ENCODE assay signal across 16 cellular contexts in the genomic region with DNA sequence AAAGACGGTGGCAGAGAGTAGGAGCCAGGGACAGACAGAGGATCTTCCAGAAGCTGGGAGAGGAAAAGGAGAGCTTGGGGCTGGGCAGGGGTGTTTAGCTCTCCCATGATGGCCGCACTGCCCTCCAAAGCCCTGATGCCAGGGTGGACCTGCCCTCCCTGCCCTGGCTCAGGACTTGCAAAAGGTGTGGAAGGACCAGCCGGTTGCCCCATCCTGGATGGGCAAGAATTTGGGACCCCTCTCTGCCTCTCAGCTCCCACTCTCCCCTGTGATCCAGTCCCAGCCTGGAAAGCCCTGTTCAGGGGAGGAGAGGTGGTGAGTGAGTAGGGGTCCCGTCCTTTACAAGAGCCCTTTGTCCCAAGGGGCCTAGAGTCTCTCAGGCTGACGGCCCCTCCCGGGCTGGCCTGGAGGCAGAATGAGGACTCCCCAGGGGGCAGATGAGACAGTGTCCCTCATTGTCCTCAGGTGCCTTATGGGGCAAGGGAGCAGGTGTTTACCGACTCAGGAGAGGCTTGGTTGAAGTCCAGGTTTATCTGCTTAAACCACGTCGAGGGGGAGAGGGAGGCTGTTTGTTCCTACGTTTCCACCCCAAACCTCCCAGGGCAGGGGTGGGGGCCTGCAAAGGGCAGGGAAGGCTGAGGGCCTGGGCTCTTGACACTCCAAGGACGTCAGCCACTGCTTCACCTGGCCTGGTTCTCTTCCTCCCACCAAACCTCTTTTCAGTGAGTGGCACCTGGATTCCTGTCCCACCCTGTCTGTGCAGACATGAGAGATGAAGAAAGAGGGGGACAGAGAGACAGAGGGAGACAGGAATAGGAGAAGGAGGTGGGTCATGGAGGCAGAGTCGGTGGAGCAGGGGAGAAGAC. TPM values are rescaled to one million over a fixed set of nuclear protein-coding genes. Genes with fewer than 3 reads are reported as not detected.
DNase-seq lines count a peak whose midpoint lies in the region; TF ChIP-seq lines count a peak whose summit lies in the region.
"Had no signal": no experiment of that assay in that cellular context is flagged by ENCODE, and none has a peak within 500 bp of the region (broad histone marks: within the 10 kb centered on the region; RNA-seq: fewer than 3 reads in every experiment).

No MANE protein-coding gene starts in this region.

- intact Hi-C loops in tibial artery (cut with DNase I; ENCODE audit: low total_unique reads) = no loop called here

- H3K4me3 ChIP-seq in WERI-Rb-1 (ENCODE audit: low read depth, low read length) (no peak overlapping the region), tibial artery (no peak overlapping the region)
- H3K4me3 ChIP-seq: prostate gland had no signal

- H3K4me1 Mint-ChIP-seq in mesothelial cell of epicardium = peaks cover 49% of the 10 kb centered on the region

- peak overlapping the region; percentile 48 for H3K27ac Mint-ChIP-seq in mesothelial cell of epicardium
- H3K27ac Mint-ChIP-seq: activated T-helper 2 cell treated with anti-CD3 and anti-CD28 coated beads, Interferon-gamma antibody, Interleukin-2, Interleukin-4, amounts not matched to agents 10 μg/mL and 5 μg/mL and 100 μg/mL, durations not matched to agents 14 hours and 24 hours and 36 hours; stimulated activated naive CD8-positive, alpha-beta T cell treated with anti-CD3 and anti-CD28 coated beads, Interleukin-15, Interleukin-2, amounts not matched to agents 100 ng/mL and 50 ng/mL, for 24 hours had no signal

- H3K36me3 ChIP-seq in WERI-Rb-1 (no peaks in the 10 kb centered on the region), tibial artery (no peaks in the 10 kb centered on the region)
- H3K36me3 ChIP-seq: prostate gland had no signal

- H3K27me3 ChIP-seq in WERI-Rb-1 (ENCODE audit: insufficient read depth, low read depth, severe bottlenecking) (no peaks in the 10 kb centered on the region), tibial artery (no peaks in the 10 kb centered on the region)

- H3K9me3 ChIP-seq in WERI-Rb-1 (ENCODE audit: severe bottlenecking) = no peaks in the 10 kb centered on the region
- H3K9me3 ChIP-seq in tibial artery = no peaks in the 10 kb centered on the region
- H3K9me3 ChIP-seq: prostate gland had no signal

- no peaks in the 10 kb centered on the region for H3K36me3 Mint-ChIP-seq in mesothelial cell of epicardium

- TF ChIP-seq CTCF in WERI-Rb-1 (IDR thresholded peaks at IDR 0.05; ENCODE audit: low read depth, low read length) = no peak
- no peak for TF ChIP-seq CTCF in mesothelial cell of epicardium (IDR thresholded peaks at IDR 0.05; ENCODE audit: unreplicated experiment)
- no peak for TF ChIP-seq CTCF in tibial artery (IDR thresholded peaks at IDR 0.05)

- no peaks in the 10 kb centered on the region for H3K27me3 Mint-ChIP-seq in mesothelial cell of epicardium (ENCODE audit: low read depth)

- H3K27ac ChIP-seq in WERI-Rb-1 = peak overlapping the region; percentile 52
- H3K27ac ChIP-seq in tibial artery = peak overlapping the region; percentile 83 to 89

- H3K4me3 Mint-ChIP-seq in mesothelial cell of epicardium = no peak overlapping the region
- H3K4me3 Mint-ChIP-seq: stimulated activated naive CD8-positive, alpha-beta T cell treated with anti-CD3 and anti-CD28 coated beads, Interleukin-15, Interleukin-2, amounts not matched to agents 100 ng/mL and 50 ng/mL, for 24 hours had no signal

- no peaks in the 10 kb centered on the region for H3K9me3 Mint-ChIP-seq in mesothelial cell of epicardium
- H3K9me3 Mint-ChIP-seq: activated T-helper 2 cell treated with anti-CD3 and anti-CD28 coated beads, Interferon-gamma antibody, Interleukin-2, Interleukin-4, amounts not matched to agents 10 μg/mL and 5 μg/mL and 100 μg/mL, durations not matched to agents 14 hours and 24 hours and 36 hours; stimulated activated naive CD8-positive, alpha-beta T cell treated with anti-CD3 and anti-CD28 coated beads, Interleukin-15, Interleukin-2, amounts not matched to agents 100 ng/mL and 50 ng/mL, for 24 hours had no signal

- peak; percentile 31 for DNase-seq in NCI-H146 treated with DMSO at 0.1 percent for 48 hours (lab: John Stamatoyannopoulos, UW; ENCODE audit: unreplicated experiment)
- DNase-seq in WERI-Rb-1 = peak; percentile 57
- DNase-seq in mesothelial cell of epicardium (ENCODE audit: low spot score in 2 of 2, unreplicated experiment in 2 of 2) = peak in 1 of 2 experiments; percentile 33
- peak in 1 of 2 donors; percentile 60 for DNase-seq in tibial artery
- DNase-seq in NCI-H1417 treated with DMSO at 0.1 percent for 48 hours (lab: John Stamatoyannopoulos, UW) = no peak
- no peak for DNase-seq in MV-4-11 (lab: John Stamatoyannopoulos, UW)
- no peak for DNase-seq in NCI-H446 treated with DMSO at 0.1 percent for 48 hours (lab: John Stamatoyannopoulos, UW)
- DNase-seq: activated CD4-positive, alpha-beta T cell treated with anti-CD3 and anti-CD28 coated beads, Interleukin-2, amount 50 U/mL, for 1 hour; hypothalamus; RPMI8226; stimulated activated CD4-positive, alpha-beta T cell treated with anti-CD3 and anti-CD28 coated beads, Interleukin-2, amount 100 ng/mL, for 24 hours had no signal

- peaks cover 0 to 67% (median 46%) of the 10 kb centered on the region in 4 donors for H3K4me1 ChIP-seq in tibial artery
- H3K4me1 ChIP-seq: prostate gland had no signal

RNA-seq across cellular contexts. Expression of gene ITGA3, which starts 19.2 kb away (rescaled TPM):
- total RNA-seq in mesothelial cell of epicardium = 133 to 149 TPM (median 143 TPM) in 3 replicates

RNA-seq across cellular contexts. Expression of gene DLX3, which starts 41.7 kb away (rescaled TPM):
- total RNA-seq in mesothelial cell of epicardium = 5.2 to 7.7 TPM (median 6.6 TPM) in 3 replicates
- total RNA-seq: activated T-helper 2 cell treated with anti-CD3 and anti-CD28 coated beads, Interferon-gamma antibody, Interleukin-2, Interleukin-4, amounts not matched to agents 10 μg/mL and 5 μg/mL and 100 μg/mL, durations not matched to agents 14 hours and 24 hours and 36 hours; bronchial epithelial cell; T-helper 2 cell treated with Interferon-gamma antibody and Interleukin-4, amounts not matched to agents 100 ng/mL and 5 ng/mL, for 36 hours had no signal

RNA-seq across cellular contexts. Expression of gene PDK2, which starts 58.5 kb away (rescaled TPM):
- total RNA-seq in mesothelial cell of epicardium = 44.6 to 46.0 TPM (median 45.4 TPM) in 3 replicates

Comparison
In these comparisons a context has a peak if more than half of its experiments do, and no peak if none do; other contexts are left out.
1. DNase-seq: peak in NCI-H146 treated with DMSO at 0.1 percent for 48 hours (single experiment) and WERI-Rb-1 (single experiment); none in NCI-H1417 treated with DMSO at 0.1 percent for 48 hours (single experiment), MV-4-11 (single experiment) and NCI-H446 treated with DMSO at 0.1 percent for 48 hours (single experiment).